28 cellular contexts compared by ENCODE assay signal in the genomic region with DNA sequence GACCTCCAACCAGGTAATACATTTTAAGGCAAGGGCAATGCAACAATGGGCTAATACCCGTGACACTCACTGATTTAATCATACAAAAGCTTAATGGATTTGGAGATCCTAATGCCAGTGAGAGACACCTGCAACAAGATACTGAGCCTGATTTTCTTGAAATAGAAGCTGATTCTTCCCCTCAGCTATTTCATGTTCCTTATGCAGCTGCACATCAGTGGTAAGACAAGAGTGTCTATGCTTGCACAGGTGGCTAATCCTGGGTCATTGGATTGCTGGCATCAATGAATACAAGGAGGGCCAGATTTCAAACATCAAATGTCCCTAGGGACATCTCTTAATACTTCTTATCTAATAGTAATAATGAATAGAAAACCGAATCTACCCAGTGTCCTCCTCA.
"Had no signal": no experiment of that assay in that cellular context is flagged by ENCODE, and none has a peak within 500 bp of the region (broad histone marks: within the 10 kb centered on the region; RNA-seq: fewer than 3 reads in every experiment).

No MANE protein-coding gene starts in this region.

- H3K27me3 ChIP-seq: ascending aorta, cardiac muscle cell had no signal

- H3K9me3 ChIP-seq: ascending aorta had no signal

- H3K36me3 ChIP-seq: ascending aorta, cardiac muscle cell had no signal

- H3K4me1 ChIP-seq: ascending aorta had no signal

- DNase-seq: activated B cell treated with CpG ODN at 0.5 μM for 24 hours; activated CD4-positive, alpha-beta memory T cell treated with anti-CD3 and anti-CD28 coated beads for 36 hours; activated CD4-positive, alpha-beta T cell treated with anti-CD3 and anti-CD28 coated beads for 4 hours; activated CD4-positive, alpha-beta T cell treated with anti-CD3 and anti-CD28 coated beads, Interleukin-2, amount 10 ng/mL, durations not matched to agents 24 days and 14 days; activated CD4-positive, alpha-beta T cell treated with anti-CD3 and anti-CD28 coated beads, Interleukin-2, amount 50 U/mL, for 1 hour; activated CD4-positive, alpha-beta T cell treated with anti-CD3 and anti-CD28 coated beads, Interleukin-2, amount 50 U/mL, for 4 hours; activated CD4-positive, CD25-positive, alpha-beta regulatory T cell treated with anti-CD3 and anti-CD28 coated beads, Interleukin-2, amount 50 U/mL, for 72 hours; activated CD8-positive, alpha-beta memory T cell treated with anti-CD3 and anti-CD28 coated beads, Interleukin-2, amount 50 U/mL, for 4 hours; activated CD8-positive, alpha-beta T cell treated with anti-CD3 and anti-CD28 coated beads for 36 hours; activated effector memory CD4-positive, alpha-beta T cell treated with Interleukin-2 at 50 U/mL for 16 hours; activated gamma-delta T cell; activated naive CD4-positive, alpha-beta T cell treated with anti-CD3 and anti-CD28 coated beads, Interleukin-2, amount 10 ng/mL, durations not matched to agents 7 days and 5 days; activated naive CD4-positive, alpha-beta T cell treated with Interleukin-2 at 50 U/mL for 16 hours; activated naive CD8-positive, alpha-beta T cell treated with anti-CD3 and anti-CD28 coated beads, Interleukin-2, amount 10 ng/mL, durations not matched to agents 7 days and 5 days; activated naive CD8-positive, alpha-beta T cell treated with anti-CD3 and anti-CD28 coated beads, Interleukin-2, amount 50 U/mL, for 24 hours; activated T-cell treated with anti-CD3 and anti-CD28 coated beads for 4 hours; activated T-cell treated with anti-CD3 and anti-CD28 coated beads, Interleukin-2, amount 50 U/mL, for 1 hour; activated T-cell treated with anti-CD3 and anti-CD28 coated beads, Interleukin-2, amount 50 U/mL, for 48 hours; amygdala; anterior cingulate cortex; caudate nucleus; cerebellar nuclear complex; T-helper 1 cell; T-helper 2 cell; T-helper 9 cell had no signal

- ATAC-seq: activated CD8-positive, alpha-beta T cell treated with anti-CD3 and anti-CD28 coated beads for 36 hours; activated naive CD8-positive, alpha-beta T cell treated with anti-CD3 and anti-CD28 coated beads, Interleukin-2, amount 50 U/mL, for 24 hours had no signal

- H3K27ac ChIP-seq: ascending aorta, cardiac muscle cell, VCaP had no signal

- H3K4me3 ChIP-seq: ascending aorta, cardiac muscle cell had no signal
